In the genomic region with DNA sequence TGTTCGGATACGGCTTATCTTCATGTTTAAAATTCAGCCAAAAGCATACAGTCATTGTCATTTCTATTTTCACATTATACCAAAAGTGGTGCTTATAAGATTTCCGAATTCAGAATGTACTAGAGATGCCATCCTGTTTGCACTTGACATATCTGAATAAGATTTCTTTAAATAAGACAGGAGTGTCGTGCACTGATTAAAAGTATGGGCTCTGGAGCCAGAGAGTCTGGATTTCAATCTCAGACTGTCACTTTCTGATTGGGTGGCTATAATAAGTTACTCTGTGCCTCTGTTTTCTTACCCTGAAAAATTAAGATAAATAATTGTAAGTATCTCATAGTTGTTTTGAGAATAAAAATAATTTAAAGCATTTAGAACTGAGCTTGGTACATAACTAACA, we compare ENCODE assay signal across 22 cellular contexts.
"Had no signal": no experiment of that assay in that cellular context is flagged by ENCODE, and none has a peak within 500 bp of the region (broad histone marks: within the 10 kb centered on the region; RNA-seq: fewer than 3 reads in every experiment).

No MANE protein-coding gene starts in this region.

- H3K4me1 Mint-ChIP-seq: IgD-negative memory B cell had no signal

- H3K27ac ChIP-seq: HL-60, KMS-11, SJCRH30 had no signal

- H3K27ac Mint-ChIP-seq: IgD-negative memory B cell had no signal

- ATAC-seq: K562, SK-N-SH treated with all-trans-retinoic acid at 6 μM for 48 hours had no signal

- H3K36me3 ChIP-seq: SJCRH30 had no signal

- H3K27me3 Mint-ChIP-seq: IgD-negative memory B cell had no signal

- H3K36me3 Mint-ChIP-seq: IgD-negative memory B cell had no signal

- DNase-seq: Kasumi-1, MM.1S, NCI-H1092 treated with DMSO at 0.1 percent for 48 hours, NCI-H1436, NCI-H187, NCI-H2029, NCI-H2081 treated with DMSO at 0.1 percent for 48 hours, NCI-H2171, NCI-H226, NCI-H446, NCI-H510A, NCI-H524 treated with DMSO at 0.1 percent for 48 hours, NCI-H69, NCI-H774, RPMI8226, SHP77 treated with DMSO at 0.1 percent for 48 hours, SJCRH30 had no signal

- H3K4me3 Mint-ChIP-seq: IgD-negative memory B cell had no signal

- H3K4me3 ChIP-seq: K562, SJCRH30 had no signal

- H3K27me3 ChIP-seq: SJCRH30 had no signal

- H3K4me1 ChIP-seq: SJCRH30 had no signal
